ENCODE assay signal across 8 cellular contexts in the genomic region with DNA sequence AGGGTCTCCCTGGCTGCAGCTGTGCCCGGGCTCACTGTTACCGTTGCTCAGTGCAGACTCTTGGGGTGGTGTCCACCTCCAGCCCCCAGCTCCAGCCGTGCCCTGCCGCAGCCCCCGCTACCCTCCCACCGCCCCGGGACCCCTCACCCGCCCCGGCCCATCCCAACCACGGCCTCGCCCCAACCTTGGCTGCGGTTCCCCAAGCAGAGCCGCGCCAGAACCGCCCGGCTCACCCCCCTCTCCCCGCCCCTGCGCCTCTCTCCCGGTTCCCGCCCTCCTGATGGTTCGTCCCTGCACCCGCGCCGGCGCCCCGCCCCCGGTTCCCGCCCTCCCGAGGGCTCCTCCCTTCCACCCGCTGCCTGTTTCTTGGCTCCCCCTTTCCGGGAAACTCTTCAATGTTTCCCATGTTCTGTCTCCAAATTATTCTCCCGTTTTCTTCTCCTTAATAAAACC. TPM values are rescaled to one million over a fixed set of nuclear protein-coding genes. Genes with fewer than 3 reads are reported as not detected.
DNase-seq lines count a peak whose midpoint lies in the region; ATAC-seq, FAIRE-seq and TF ChIP-seq lines count a peak whose summit lies in the region.

No MANE protein-coding gene starts in this region.

- peak; percentile 71 for ATAC-seq in HG03066 (IDR thresholded peaks at IDR 0.05; ENCODE audit: low read depth, unreplicated experiment)
- peak; percentile 51 to 72 for ATAC-seq in naive thymus-derived CD8-positive, alpha-beta T cell
- peak; percentile 62 for ATAC-seq in stimulated activated naive CD8-positive, alpha-beta T cell treated with anti-CD3 and anti-CD28 coated beads, Interleukin-15, amount 100 ng/mL, for 72 hours

- peaks cover 0 to 20% (median 17%) of the 10 kb centered on the region in 5 donors for H3K27me3 Mint-ChIP-seq in naive thymus-derived CD8-positive, alpha-beta T cell
- peaks cover 20% of the 10 kb centered on the region for H3K27me3 Mint-ChIP-seq in stimulated activated naive CD8-positive, alpha-beta T cell treated with anti-CD3 and anti-CD28 coated beads, Interleukin-15, amount 100 ng/mL, for 72 hours

- H3K36me3 Mint-ChIP-seq in naive thymus-derived CD8-positive, alpha-beta T cell, result peaks cover 0 to 15% (median 0%) of the 10 kb centered on the region in 3 donors

- H3K4me1 Mint-ChIP-seq in naive thymus-derived CD8-positive, alpha-beta T cell, result peaks cover 4 to 16% (median 10%) of the 10 kb centered on the region in 4 donors
- H3K4me1 Mint-ChIP-seq in stimulated activated naive CD8-positive, alpha-beta T cell treated with anti-CD3 and anti-CD28 coated beads, Interleukin-15, amount 100 ng/mL, for 72 hours, result peaks cover 6% of the 10 kb centered on the region

- H3K9me3 Mint-ChIP-seq in naive thymus-derived CD8-positive, alpha-beta T cell, result no peaks in the 10 kb centered on the region
- H3K9me3 Mint-ChIP-seq in stimulated activated naive CD8-positive, alpha-beta T cell treated with anti-CD3 and anti-CD28 coated beads, Interleukin-15, amount 100 ng/mL, for 72 hours, result no peaks in the 10 kb centered on the region

- peak overlapping the region in 7 of 10 donors; percentile 1 to 94 (median 67) for H3K27ac Mint-ChIP-seq in naive thymus-derived CD8-positive, alpha-beta T cell
- H3K27ac Mint-ChIP-seq in stimulated activated naive CD8-positive, alpha-beta T cell treated with anti-CD3 and anti-CD28 coated beads, Interleukin-15, amount 100 ng/mL, for 72 hours, result peak overlapping the region in 1 of 2 donors; percentile 20

- DNase-seq in D341Med (ENCODE audit: low spot score), result peak; percentile 90
- peak; percentile 94 for DNase-seq in NCI-H774 (lab: John Stamatoyannopoulos, UW)
- DNase-seq in activated T-cell treated with anti-CD3 and anti-CD28 coated beads, Interleukin-2, amount 50 U/mL, for 48 hours, result peak; percentile 78 to 80
- peak; percentile 62 for DNase-seq in fibroblast of pulmonary artery (ENCODE audit: low read depth)
- peak in 4 of 10 donors; percentile 8 to 37 (median 14) for DNase-seq in naive thymus-derived CD8-positive, alpha-beta T cell
- no peak for DNase-seq in stimulated activated naive CD8-positive, alpha-beta T cell treated with anti-CD3 and anti-CD28 coated beads, Interleukin-15, amount 100 ng/mL, for 72 hours
- no peak for DNase-seq in RCC 7860 (ENCODE audit: low spot score)

- H3K4me3 ChIP-seq in fibroblast of pulmonary artery (replicated peaks; ENCODE audit: low read depth, low read length), result peak overlapping the region; percentile 46

- POLR2A ChIA-PET in naive thymus-derived CD8-positive, alpha-beta T cell (lab: Charles Lee), result no interaction called here

- no peak for TF ChIP-seq CTCF in fibroblast of pulmonary artery (IDR thresholded peaks at IDR 0.05; ENCODE audit: low read length, missing control alignments)

- FAIRE-seq in RCC 7860 (lab: Jason Lieb, UNC), result no peak

- H3K4me3 Mint-ChIP-seq in naive thymus-derived CD8-positive, alpha-beta T cell, result peak overlapping the region in 8 of 10 donors; percentile 70 to 94 (median 80)
- H3K4me3 Mint-ChIP-seq in stimulated activated naive CD8-positive, alpha-beta T cell treated with anti-CD3 and anti-CD28 coated beads, Interleukin-15, amount 100 ng/mL, for 72 hours, result peak overlapping the region; percentile 79 to 85

RNA-seq across cellular contexts. Expression of a gene that starts 40.3 kb away (rescaled TPM):
- 100 to 1,000 TPM; 139 to 142 TPM for total RNA-seq in naive thymus-derived CD8-positive, alpha-beta T cell
- polyA plus RNA-seq in naive thymus-derived CD8-positive, alpha-beta T cell, result 10 to 100 TPM; 56.1 to 65.3 (median 60.3) TPM

Comparison
In these comparisons a context has a peak if more than half of its experiments do, and no peak if none do; other contexts are left out.
1. DNase-seq: peak in D341Med (single experiment), NCI-H774 (single experiment), activated T-cell treated with anti-CD3 and anti-CD28 coated beads, Interleukin-2, amount 50 U/mL, for 48 hours (2 of 2) and fibroblast of pulmonary artery (single experiment); none in stimulated activated naive CD8-positive, alpha-beta T cell treated with anti-CD3 and anti-CD28 coated beads, Interleukin-15, amount 100 ng/mL, for 72 hours (0 of 2) and RCC 7860 (single experiment).
2. Peak in every context shown above with its lines, with median percentiles within 50 percentile points of each other: ATAC-seq.